In genomic region chr4:119521306-119521705, GRCh38 we compare ENCODE assay signal across 21 cellular contexts.
"Had no signal": no experiment of that assay in that cellular context is flagged by ENCODE, and none has a peak within 500 bp of the region (broad histone marks: within the 10 kb centered on the region; RNA-seq: fewer than 3 reads in every experiment).

No MANE protein-coding gene starts in this region.

- H3K27me3 ChIP-seq: body of pancreas had no signal

- H3K9me3 ChIP-seq: body of pancreas had no signal

- H3K4me1 ChIP-seq: body of pancreas had no signal

- H3K4me3 ChIP-seq: body of pancreas had no signal

- ATAC-seq: activated CD8-positive, alpha-beta memory T cell treated with anti-CD3 and anti-CD28 coated beads, Interleukin-2, amount 10 ng/mL, durations not matched to agents 7 days and 5 days; body of pancreas; T-cell had no signal

- DNase-seq: activated B cell treated with CpG ODN at 0.5 μM for 24 hours; activated CD4-positive, alpha-beta T cell treated with anti-CD3 and anti-CD28 coated beads for 1 hour; activated CD4-positive, alpha-beta T cell treated with anti-CD3 and anti-CD28 coated beads, Interleukin-2, amount 10 ng/mL, durations not matched to agents 24 days and 14 days; activated CD4-positive, alpha-beta T cell treated with anti-CD3 and anti-CD28 coated beads, Interleukin-2, amount 50 U/mL, for 48 hours; activated CD8-positive, alpha-beta memory T cell treated with anti-CD3 and anti-CD28 coated beads, Interleukin-2, amount 10 ng/mL, durations not matched to agents 7 days and 5 days; activated effector memory CD4-positive, alpha-beta T cell treated with Interleukin-2 at 50 U/mL for 16 hours; activated naive CD4-positive, alpha-beta T cell; activated T-cell treated with anti-CD3 and anti-CD28 coated beads, Interleukin-2, amount 50 U/mL, for 24 hours; aorta; body of pancreas; NCI-H1048; NCI-H146; NCI-H187 treated with DMSO at 0.1 percent for 48 hours; NCI-H2171; NCI-H226; NCI-H526; NCI-H82; SIG-M5; T-cell; T-helper 2 cell; T1000 had no signal

- H3K27ac ChIP-seq: body of pancreas had no signal
